16 cellular contexts compared by ENCODE assay signal in the genomic region with DNA sequence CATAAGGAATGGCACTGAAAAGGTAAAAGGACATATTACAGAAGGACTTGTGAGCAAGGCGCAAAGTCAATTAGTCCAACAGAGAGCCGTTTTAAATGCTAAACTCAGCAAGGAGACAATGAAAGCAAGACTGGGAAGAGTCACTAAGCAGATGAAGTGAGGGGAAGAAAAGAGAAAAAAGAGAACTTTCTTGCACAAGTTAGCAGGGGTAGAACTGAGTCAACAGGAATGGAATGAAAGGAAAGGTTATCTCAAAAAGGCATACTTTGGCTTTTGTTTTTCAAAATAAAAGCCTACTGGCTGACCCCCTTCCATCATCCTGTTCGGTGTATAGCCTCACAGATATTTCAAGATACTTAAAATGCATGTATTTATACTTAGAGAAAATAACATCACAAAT.
DNase-seq lines count a peak whose midpoint lies in the region; ATAC-seq, FAIRE-seq and TF ChIP-seq lines count a peak whose summit lies in the region.
"Had no signal": no experiment of that assay in that cellular context is flagged by ENCODE, and none has a peak within 500 bp of the region (broad histone marks: within the 10 kb centered on the region; RNA-seq: fewer than 3 reads in every experiment).

No MANE protein-coding gene starts in this region.

- H4K20me1 ChIP-seq in K562 (replicated peaks; ENCODE audit: control insufficient read depth, insufficient read depth, low read length) = no peaks in the 10 kb centered on the region; the same call in 1 of the 2 replicates

- no peak overlapping the region for H3K27ac ChIP-seq in K562 (ENCODE audit: extremely low read depth, low read depth, low read length)
- H3K27ac ChIP-seq: BLaER1 treated with 17β-estradiol and CSF1 and Interleukin-3, amounts not matched to agents 10 nM and 100 nM had no signal

- no peak overlapping the region for H3K9ac ChIP-seq in K562 (ENCODE audit: insufficient read depth in 1 of 2, low read depth in 2 of 2, low read length in 2 of 2)
- H3K9ac ChIP-seq: BLaER1 treated with 17β-estradiol and CSF1 and Interleukin-3, amounts not matched to agents 10 nM and 100 nM had no signal

- H3K9me3 ChIP-seq in K562 (replicated peaks; ENCODE audit: control insufficient read depth, insufficient read depth, low read depth, low read length) = no peaks in the 10 kb centered on the region
- H3K9me3 ChIP-seq: BLaER1 treated with 17β-estradiol and CSF1 and Interleukin-3, amounts not matched to agents 10 nM and 100 nM had no signal

- in situ Hi-C loops in K562 (cut with MboI) = no loop called here

- H3K4me3 ChIP-seq in AG10803 (ENCODE audit: low read length) (no peak overlapping the region), K562 (no peak overlapping the region)
- H3K4me3 ChIP-seq: BLaER1 treated with 17β-estradiol and CSF1 and Interleukin-3, amounts not matched to agents 10 nM and 100 nM had no signal

- H3K9me1 ChIP-seq in K562 (ENCODE audit: control insufficient read depth, insufficient read depth, low read length) = no peaks in the 10 kb centered on the region

- no peak for TF ChIP-seq RAD21 in K562 (CRISPR knock-in tag; conservative IDR thresholded peaks at IDR 0.05 in 1 of 2, IDR thresholded peaks at IDR 0.05 in 1 of 2)

- no peaks in the 10 kb centered on the region; the same call in 2 of the 3 replicates for H3K36me3 ChIP-seq in K562 (ENCODE audit: control insufficient read depth, insufficient read depth, low read length)

- TF ChIP-seq POLR2A in K562 (conservative IDR thresholded peaks at IDR 0.05) = no peak

- peak overlapping the region; percentile 17; the same call in 1 of the 2 replicates for H3K4me2 ChIP-seq in K562 (ENCODE audit: insufficient read depth, low read length)
- H3K4me2 ChIP-seq: BLaER1 treated with 17β-estradiol and CSF1 and Interleukin-3, amounts not matched to agents 10 nM and 100 nM had no signal

- H3K27me3 ChIP-seq in K562 (ENCODE audit: control insufficient read depth in 2 of 2, insufficient read depth in 2 of 2, low read length in 2 of 2) = no peaks in the 10 kb centered on the region
- H3K27me3 ChIP-seq: BLaER1 treated with 17β-estradiol and CSF1 and Interleukin-3, amounts not matched to agents 10 nM and 100 nM had no signal

- POLR2A ChIA-PET in K562 (lab: Yijun Ruan, JAX) = no interaction called here

- DNase-seq in AG10803 (ENCODE audit: low read depth) = peak; percentile 48
- DNase-seq in LHCN-M2 (ENCODE audit: low read depth) = peak; percentile 62
- no peak for DNase-seq in K562 (ENCODE audit: extremely low read depth in 1 of 4, low spot score in 3 of 4)
- DNase-seq in kidney tubule cell (ENCODE audit: low spot score) = peak; percentile 26
- DNase-seq in OCI-M2 (lab: John Stamatoyannopoulos, UW; ENCODE audit: unreplicated experiment) = no peak
- DNase-seq in NCI-H2081 (lab: John Stamatoyannopoulos, UW) = no peak
- DNase-seq in 8988T = no peak
- DNase-seq: activated CD4-positive, alpha-beta T cell treated with anti-CD3 and anti-CD28 coated beads, Interleukin-2, amount 50 U/mL, for 48 hours; activated gamma-delta T cell treated with Interleukin-2 at 50 U/mL for 16 hours; DND-41; erythroblast; midbrain; stimulated activated CD4-positive, alpha-beta T cell treated with anti-CD3 and anti-CD28 coated beads, Interleukin-4, amount 100 ng/mL, for 24 hours; stimulated activated naive CD4-positive, alpha-beta T cell had no signal

- no peak overlapping the region for H2AFZ ChIP-seq in K562 (ENCODE audit: low read depth, low read length)

- 37% methylated on average over 3 of the region's 3 CpGs for WGBS in K562 (ENCODE audit: insufficient coverage, low coverage, missing lambda C conversion rate)

- no peak for TF ChIP-seq EP300 in K562 (IDR thresholded peaks at IDR 0.05; ENCODE audit: low read length)

- peaks cover 7 to 14% of the 10 kb centered on the region in 2 experiments; a peak in 4 of 5 replicates for H3K4me1 ChIP-seq in K562 (replicated peaks in 1 of 2; ENCODE audit: control insufficient read depth in 2 of 2, insufficient read depth in 2 of 2, low read length in 2 of 2)

- no TSS peak for BruUV-seq in K562 (replicated peaks; lab: Mats Ljungman, UMichigan)

- FAIRE-seq in K562 (lab: Jason Lieb, UNC) = no peak

- CTCF ChIA-PET in K562 (lab: Yijun Ruan, JAX; ENCODE audit: low intra/inter-chr PET ratio) = no interaction called here

- ATAC-seq in K562 = no peak
- ATAC-seq in HG02798 (IDR thresholded peaks at IDR 0.05; ENCODE audit: poor library complexity, unreplicated experiment) = no peak

- peaks cover 10% of the 10 kb centered on the region; the same call in 2 of the 3 replicates for H3K79me2 ChIP-seq in K562 (ENCODE audit: control insufficient read depth, insufficient read depth, low read length)

- intact Hi-C loops in K562 (cut with micrococcal nuclease) = no loop called here

- TF ChIP-seq CTCF in AG10803 (conservative IDR thresholded peaks at IDR 0.05; ENCODE audit: low read length) (no peak), K562 (IDR thresholded peaks at IDR 0.05 in 2 of 3, conservative IDR thresholded peaks at IDR 0.05 in 1 of 3; ENCODE audit: insufficient read depth in 2 of 3, low read depth in 1 of 3, low read length in 3 of 3) (no peak)

TF ChIP-seq in K562, 482 proteins besides CTCF, POLR2A, EP300 and RAD21 (continues in another document):
- TF ChIP-seq ATF6 (CRISPR knock-in tag; IDR thresholded peaks at IDR 0.05) (no peak), MYNN (IDR thresholded peaks at IDR 0.05) (peak; percentile 99), MYNN (CRISPR knock-in tag; IDR thresholded peaks at IDR 0.05) (peak; percentile 76; the same call in 1 of the 2 replicates), RFX7 (CRISPR knock-in tag; IDR thresholded peaks at IDR 0.05) (no peak), THRAP3 (IDR thresholded peaks at IDR 0.05; ENCODE audit: borderline replicate concordance) (no peak), ARNT (IDR thresholded peaks at IDR 0.05) (no peak), CBX5 (IDR thresholded peaks at IDR 0.05; ENCODE audit: borderline replicate concordance, low read depth) (no peak), ZNF764 (CRISPR knock-in tag; IDR thresholded peaks at IDR 0.05; ENCODE audit: low read depth) (no peak), RFX5 (IDR thresholded peaks at IDR 0.05; ENCODE audit: low read depth, low read length) (no peak), SREBF1 (IDR thresholded peaks at IDR 0.05; ENCODE audit: borderline replicate concordance, low read depth, low read length) (no peak), ZNF324 (CRISPR knock-in tag; IDR thresholded peaks at IDR 0.05) (no peak), MCM2 (IDR thresholded peaks at IDR 0.05; ENCODE audit: low read depth) (no peak)
- TF ChIP-seq, protein P1, sequence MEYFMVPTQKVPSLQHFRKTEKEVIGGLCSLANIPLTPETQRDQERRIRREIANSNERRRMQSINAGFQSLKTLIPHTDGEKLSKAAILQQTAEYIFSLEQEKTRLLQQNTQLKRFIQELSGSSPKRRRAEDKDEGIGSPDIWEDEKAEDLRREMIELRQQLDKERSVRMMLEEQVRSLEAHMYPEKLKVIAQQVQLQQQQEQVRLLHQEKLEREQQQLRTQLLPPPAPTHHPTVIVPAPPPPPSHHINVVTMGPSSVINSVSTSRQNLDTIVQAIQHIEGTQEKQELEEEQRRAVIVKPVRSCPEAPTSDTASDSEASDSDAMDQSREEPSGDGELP (CRISPR knock-in tag; IDR thresholded peaks at IDR 0.05; ENCODE audit: borderline replicate concordance) = no peak
- TF ChIP-seq, protein P2, sequence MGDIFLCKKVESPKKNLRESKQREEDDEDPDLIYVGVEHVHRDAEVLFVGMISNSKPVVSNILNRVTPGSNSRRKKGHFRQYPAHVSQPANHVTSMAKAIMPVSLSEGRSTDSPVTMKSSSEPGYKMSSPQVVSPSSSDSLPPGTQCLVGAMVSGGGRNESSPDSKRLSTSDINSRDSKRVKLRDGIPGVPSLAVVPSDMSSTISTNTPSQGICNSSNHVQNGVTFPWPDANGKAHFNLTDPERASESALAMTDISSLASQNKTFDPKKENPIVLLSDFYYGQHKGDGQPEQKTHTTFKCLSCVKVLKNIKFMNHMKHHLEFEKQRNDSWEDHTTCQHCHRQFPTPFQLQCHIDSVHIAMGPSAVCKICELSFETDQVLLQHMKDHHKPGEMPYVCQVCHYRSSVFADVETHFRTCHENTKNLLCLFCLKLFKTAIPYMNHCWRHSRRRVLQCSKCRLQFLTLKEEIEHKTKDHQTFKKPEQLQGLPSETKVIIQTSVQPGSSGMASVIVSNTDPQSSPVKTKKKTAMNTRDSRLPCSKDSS (IDR thresholded peaks at IDR 0.05; ENCODE audit: low read depth, partially characterized antibody) = no peak

Comparison
In these comparisons a context has a peak if more than half of its experiments do, and no peak if none do; other contexts are left out.
1. DNase-seq: peak in AG10803 (single experiment), LHCN-M2 (single experiment) and kidney tubule cell (single experiment); none in K562 (0 of 4), OCI-M2 (single experiment), NCI-H2081 (0 of 2) and 8988T (single experiment).